Comparison of ENCODE assay signal across 19 cellular contexts in genomic region chr16:59748531-59748930, GRCh38.
DNase-seq lines count a peak whose midpoint lies in the region; ATAC-seq and TF ChIP-seq lines count a peak whose summit lies in the region.
"Had no signal": no experiment of that assay in that cellular context is flagged by ENCODE, and none has a peak within 500 bp of the region (broad histone marks: within the 10 kb centered on the region; RNA-seq: fewer than 3 reads in every experiment).

No MANE protein-coding gene starts in this region.

- H2AFZ ChIP-seq in OCI-LY3 (ENCODE audit: low read depth, low read length) = peak overlapping the region; percentile 86
- H2AFZ ChIP-seq: GM23248 had no signal

- H3K9ac ChIP-seq in OCI-LY3 (ENCODE audit: low read length) = no peak overlapping the region
- H3K9ac ChIP-seq in endodermal cell (ENCODE audit: extremely low read depth, low read length, poor library complexity, severe bottlenecking) = no peak overlapping the region
- H3K9ac ChIP-seq: GM23248 had no signal

- no peaks in the 10 kb centered on the region for H3K27me3 ChIP-seq in OCI-LY3 (ENCODE audit: low read depth, low read length)
- no peaks in the 10 kb centered on the region for H3K27me3 ChIP-seq in endodermal cell (ENCODE audit: control insufficient read depth, insufficient read depth, low read length, poor library complexity, severe bottlenecking)

- peak; percentile 62 for DNase-seq in endodermal cell
- peak; percentile 16 for DNase-seq in iPS-NIHi7 (ENCODE audit: extremely low spot score)
- no peak for DNase-seq in HuH-7 (ENCODE audit: low spot score)
- DNase-seq in nephron progenitor cell = no peak
- DNase-seq: DMS79, GM23248, KG1, NCI-H1417 treated with DMSO at 0.1 percent for 48 hours, NCI-H1930, NCI-H226, NCI-H524, PC-3, RPMI8226, SIG-M5 had no signal

- H3K36me3 Mint-ChIP-seq in endodermal cell (ENCODE audit: low read depth) (no peaks in the 10 kb centered on the region), nephron progenitor cell (ENCODE audit: low read depth) (no peaks in the 10 kb centered on the region)
- H3K36me3 Mint-ChIP-seq: CD14-positive monocyte had no signal

- H3K9me3 Mint-ChIP-seq in endodermal cell (no peaks in the 10 kb centered on the region), nephron progenitor cell (no peaks in the 10 kb centered on the region)

- no peaks in the 10 kb centered on the region for H3K27me3 Mint-ChIP-seq in endodermal cell (ENCODE audit: insufficient read depth)
- no peaks in the 10 kb centered on the region for H3K27me3 Mint-ChIP-seq in nephron progenitor cell (ENCODE audit: low read depth, poor library complexity)

- H3K36me3 ChIP-seq in OCI-LY3 (replicated peaks; ENCODE audit: low read depth, low read length) (no peaks in the 10 kb centered on the region), endodermal cell (ENCODE audit: control insufficient read depth, insufficient read depth, low read length) (no peaks in the 10 kb centered on the region)

- no peaks in the 10 kb centered on the region for H3K79me2 ChIP-seq in OCI-LY3 (ENCODE audit: low read length)

- H3K27ac Mint-ChIP-seq in endodermal cell (no peak overlapping the region), nephron progenitor cell (no peak overlapping the region)
- H3K27ac Mint-ChIP-seq: CD14-positive monocyte had no signal

- TF ChIP-seq CTCF in OCI-LY3 (IDR thresholded peaks at IDR 0.05; ENCODE audit: low read depth, low read length) (no peak), endodermal cell (conservative IDR thresholded peaks at IDR 0.05) (no peak), nephron progenitor cell (IDR thresholded peaks at IDR 0.05) (no peak)

- no peaks in the 10 kb centered on the region for H4K20me1 ChIP-seq in OCI-LY3 (ENCODE audit: insufficient read depth, low read length)

- H3K4me1 ChIP-seq in OCI-LY3 (ENCODE audit: low read length) = peaks cover 10% of the 10 kb centered on the region
- H3K4me1 ChIP-seq in endodermal cell (ENCODE audit: control insufficient read depth, insufficient read depth, low read length) = peaks cover 2% of the 10 kb centered on the region

- peak overlapping the region; percentile 18; the same call in 1 of the 2 replicates for H3K4me3 ChIP-seq in OCI-LY3 (ENCODE audit: low read length)
- H3K4me3 ChIP-seq in endodermal cell (ENCODE audit: low read length) = no peak overlapping the region
- H3K4me3 ChIP-seq: GM23248 had no signal

- 50 to 78% methylated on average over 2 to 3 of the region's 3 CpGs for WGBS in endodermal cell (ENCODE audit: insufficient coverage in 1 of 2, insufficient read length in 1 of 2), 2 experiments

- H3K4me2 ChIP-seq in OCI-LY3 (ENCODE audit: low read length) = peak overlapping the region; percentile 34

- no peaks in the 10 kb centered on the region for H3K9me3 ChIP-seq in OCI-LY3 (ENCODE audit: insufficient read depth, low read length)
- H3K9me3 ChIP-seq in endodermal cell (ENCODE audit: control insufficient read depth, low read length) = no peaks in the 10 kb centered on the region

- H3K4me1 Mint-ChIP-seq in endodermal cell (peaks cover 11% of the 10 kb centered on the region), nephron progenitor cell (peaks cover 6% of the 10 kb centered on the region)
- H3K4me1 Mint-ChIP-seq: CD14-positive monocyte had no signal

- no peak for ATAC-seq in HG03175 (IDR thresholded peaks at IDR 0.05; ENCODE audit: unreplicated experiment)
- no peak for ATAC-seq in GM21528 (IDR thresholded peaks at IDR 0.05; ENCODE audit: low FRiP score, unreplicated experiment)
- ATAC-seq: HepG2, PC-3 had no signal

- H3K27ac ChIP-seq in OCI-LY3 (ENCODE audit: low read length) (peak overlapping the region; percentile 61), endodermal cell (ENCODE audit: low read depth, low read length) (no peak overlapping the region)
- H3K27ac ChIP-seq: GM23248 had no signal

- H3K4me3 Mint-ChIP-seq in endodermal cell (no peak overlapping the region), nephron progenitor cell (no peak overlapping the region)
- H3K4me3 Mint-ChIP-seq: CD14-positive monocyte had no signal

Comparison
In these comparisons a context has a peak if more than half of its experiments do, and no peak if none do; other contexts are left out.
1. DNase-seq: peak in endodermal cell (single experiment) and iPS-NIHi7 (single experiment); none in HuH-7 (single experiment) and nephron progenitor cell (single experiment).